Comparison of ENCODE assay signal across 35 cellular contexts in the genomic region with DNA sequence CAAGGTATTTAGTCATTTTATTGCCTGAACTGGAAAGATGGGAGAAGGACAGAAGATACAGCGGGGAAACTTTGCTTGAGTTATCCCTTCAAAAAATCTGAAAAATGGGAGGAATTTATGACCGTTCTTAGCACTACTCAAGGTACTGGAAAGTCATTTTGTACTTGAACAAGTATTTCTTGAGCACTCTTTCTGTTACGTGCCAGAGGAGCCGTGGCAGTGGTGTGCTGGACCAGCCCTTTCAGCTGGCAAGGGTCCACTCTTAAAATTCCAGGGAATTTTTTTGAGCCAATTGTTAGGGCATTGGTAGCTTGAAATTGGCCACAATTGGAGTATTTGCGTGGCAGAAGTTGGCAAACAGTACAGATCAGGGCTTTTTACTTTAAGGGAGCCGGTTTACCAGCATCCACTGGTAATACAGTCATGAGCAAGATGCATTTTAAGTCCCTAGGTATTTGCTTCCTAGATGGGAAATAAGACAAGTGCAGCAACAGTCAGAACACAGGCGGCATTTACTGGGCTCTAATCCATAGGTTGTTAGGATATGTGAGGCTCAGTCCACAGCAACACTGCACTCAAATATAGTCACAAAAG.
"Had no signal": no experiment of that assay in that cellular context is flagged by ENCODE, and none has a peak within 500 bp of the region (broad histone marks: within the 10 kb centered on the region; RNA-seq: fewer than 3 reads in every experiment).

No MANE protein-coding gene starts in this region.

- H3K4me3 Mint-ChIP-seq: activated B cell treated with CpG ODN at 0.5 μM for 24 hours; activated CD4-positive, alpha-beta memory T cell treated with anti-CD3 and anti-CD28 coated beads for 36 hours; activated CD4-positive, alpha-beta T cell treated with anti-CD3 and anti-CD28 coated beads, Interleukin-2, amount 10 ng/mL, durations not matched to agents 24 days and 14 days; activated CD8-positive, alpha-beta T cell treated with anti-CD3 and anti-CD28 coated beads for 36 hours; activated naive CD4-positive, alpha-beta T cell treated with anti-CD3 and anti-CD28 coated beads for 36 hours; activated naive CD8-positive, alpha-beta T cell treated with anti-CD3 and anti-CD28 coated beads for 36 hours; activated T-cell treated with anti-CD3 and anti-CD28 coated beads, Interleukin-2, amount 50 U/mL, for 4 hours; activated T-cell treated with anti-CD3 and anti-CD28 coated beads, Interleukin-2, amount 50 U/mL, for 72 hours; activated T-helper 1 cell treated with anti-CD3 and anti-CD28 coated beads, Interleukin-12 subunit alpha, Interleukin-12 subunit beta, Interleukin-2, Interleukin-4 antibody, amounts not matched to agents 30 ng/mL and 10 ng/mL and 1 ng/mL, durations not matched to agents 14 hours and 24 hours and 36 hours; activated T-helper 17 cell treated with anti-CD3 and anti-CD28 coated beads, Interleukin-2, amount 50 U/mL, for 72 hours; T-helper 1 cell treated with Interleukin-12 subunit alpha and Interleukin-12 subunit beta and Interleukin-4 antibody, amounts not matched to agents 30 μg/mL and 1 μg/mL, for 36 hours; T-helper 2 cell treated with Interferon-gamma antibody and Interleukin-4, amounts not matched to agents 5 μg/mL and 100 μg/mL, for 36 hours had no signal

- H3K4me1 ChIP-seq: adrenal gland, body of pancreas, breast epithelium had no signal

- H3K4me3 ChIP-seq: adrenal gland, body of pancreas, breast epithelium had no signal

- DNase-seq: activated B cell treated with CpG ODN at 0.5 μM for 24 hours; activated CD4-positive, alpha-beta memory T cell treated with anti-CD3 and anti-CD28 coated beads for 36 hours; activated CD4-positive, alpha-beta T cell treated with anti-CD3 and anti-CD28 coated beads for 4 hours; activated CD4-positive, alpha-beta T cell treated with anti-CD3 and anti-CD28 coated beads, Interleukin-2, amount 10 ng/mL, durations not matched to agents 24 days and 14 days; activated CD4-positive, alpha-beta T cell treated with anti-CD3 and anti-CD28 coated beads, Interleukin-2, amount 50 U/mL, for 1 hour; activated CD4-positive, alpha-beta T cell treated with anti-CD3 and anti-CD28 coated beads, Interleukin-2, amount 50 U/mL, for 4 hours; activated CD4-positive, CD25-positive, alpha-beta regulatory T cell treated with anti-CD3 and anti-CD28 coated beads, Interleukin-2, amount 50 U/mL, for 72 hours; activated CD8-positive, alpha-beta memory T cell treated with anti-CD3 and anti-CD28 coated beads, Interleukin-2, amount 50 U/mL, for 4 hours; activated CD8-positive, alpha-beta T cell treated with anti-CD3 and anti-CD28 coated beads for 36 hours; activated effector memory CD4-positive, alpha-beta T cell treated with anti-CD3 and anti-CD28 coated beads, Interleukin-2, amount 50 U/mL, for 16 hours; activated gamma-delta T cell treated with Interleukin-2 at 50 U/mL for 16 hours; activated naive CD4-positive, alpha-beta T cell; activated naive CD4-positive, alpha-beta T cell treated with anti-CD3 and anti-CD28 coated beads for 36 hours; activated naive CD4-positive, alpha-beta T cell treated with anti-CD3 and anti-CD28 coated beads, Interleukin-2, amount 50 U/mL, for 16 hours; activated naive CD8-positive, alpha-beta T cell treated with anti-CD3 and anti-CD28 coated beads for 36 hours; activated T-cell treated with anti-CD3 and anti-CD28 coated beads for 4 hours; activated T-cell treated with anti-CD3 and anti-CD28 coated beads, Interleukin-2, amount 50 U/mL, for 1 hour; activated T-cell treated with anti-CD3 and anti-CD28 coated beads, Interleukin-2, amount 50 U/mL, for 4 hours; activated T-cell treated with anti-CD3 and anti-CD28 coated beads, Interleukin-2, amount 50 U/mL, for 72 hours; adrenal gland; amniotic stem cell; aorta; body of pancreas; brain microvascular endothelial cell; central memory CD4-positive, alpha-beta T cell; T-helper 1 cell; T-helper 2 cell; T-helper 9 cell had no signal

- H3K4me1 Mint-ChIP-seq: activated B cell treated with CpG ODN at 0.5 μM for 24 hours; activated CD4-positive, alpha-beta T cell treated with anti-CD3 and anti-CD28 coated beads, Interleukin-2, amount 10 ng/mL, durations not matched to agents 24 days and 14 days; activated naive CD8-positive, alpha-beta T cell treated with anti-CD3 and anti-CD28 coated beads for 36 hours; activated T-helper 17 cell treated with anti-CD3 and anti-CD28 coated beads, Interleukin-2, amount 50 U/mL, for 72 hours had no signal

- H3K36me3 Mint-ChIP-seq: activated CD4-positive, alpha-beta memory T cell treated with anti-CD3 and anti-CD28 coated beads for 36 hours; activated naive CD4-positive, alpha-beta T cell treated with anti-CD3 and anti-CD28 coated beads, Interleukin-2, amount 50 U/mL, for 72 hours; activated naive CD8-positive, alpha-beta T cell treated with anti-CD3 and anti-CD28 coated beads for 36 hours had no signal

- H3K9me3 Mint-ChIP-seq: activated CD4-positive, alpha-beta memory T cell treated with anti-CD3 and anti-CD28 coated beads for 36 hours; activated CD4-positive, alpha-beta T cell treated with anti-CD3 and anti-CD28 coated beads, Interleukin-2, amount 10 ng/mL, durations not matched to agents 24 days and 14 days; activated CD8-positive, alpha-beta T cell treated with anti-CD3 and anti-CD28 coated beads for 36 hours; activated naive CD4-positive, alpha-beta T cell treated with anti-CD3 and anti-CD28 coated beads, Interleukin-2, amount 50 U/mL, for 72 hours; activated T-cell treated with anti-CD3 and anti-CD28 coated beads, Interleukin-2, amount 50 U/mL, for 4 hours; activated T-cell treated with anti-CD3 and anti-CD28 coated beads, Interleukin-2, amount 50 U/mL, for 72 hours; activated T-helper 1 cell treated with anti-CD3 and anti-CD28 coated beads, Interleukin-12 subunit alpha, Interleukin-12 subunit beta, Interleukin-2, Interleukin-4 antibody, amounts not matched to agents 30 ng/mL and 10 ng/mL and 1 ng/mL, durations not matched to agents 14 hours and 24 hours and 36 hours; activated T-helper 17 cell treated with anti-CD3 and anti-CD28 coated beads, Interleukin-2, amount 50 U/mL, for 72 hours; T-helper 1 cell treated with Interleukin-12 subunit alpha and Interleukin-12 subunit beta and Interleukin-4 antibody, amounts not matched to agents 30 μg/mL and 1 μg/mL, for 36 hours; T-helper 2 cell treated with Interferon-gamma antibody and Interleukin-4, amounts not matched to agents 5 μg/mL and 100 μg/mL, for 36 hours had no signal

- H3K27ac ChIP-seq: adrenal gland, body of pancreas, brain microvascular endothelial cell, breast epithelium, VCaP had no signal

- H3K27ac Mint-ChIP-seq: activated B cell treated with CpG ODN at 0.5 μM for 24 hours; activated CD4-positive, alpha-beta memory T cell treated with anti-CD3 and anti-CD28 coated beads for 36 hours; activated CD4-positive, alpha-beta T cell treated with anti-CD3 and anti-CD28 coated beads, Interleukin-2, amount 10 ng/mL, durations not matched to agents 24 days and 14 days; activated CD8-positive, alpha-beta T cell treated with anti-CD3 and anti-CD28 coated beads for 36 hours; activated naive CD4-positive, alpha-beta T cell treated with anti-CD3 and anti-CD28 coated beads for 36 hours; activated naive CD4-positive, alpha-beta T cell treated with anti-CD3 and anti-CD28 coated beads, Interleukin-2, amount 50 U/mL, for 72 hours; activated naive CD8-positive, alpha-beta T cell treated with anti-CD3 and anti-CD28 coated beads for 36 hours; activated T-cell treated with anti-CD3 and anti-CD28 coated beads, Interleukin-2, amount 50 U/mL, for 72 hours; activated T-helper 1 cell treated with anti-CD3 and anti-CD28 coated beads, Interleukin-12 subunit alpha, Interleukin-12 subunit beta, Interleukin-2, Interleukin-4 antibody, amounts not matched to agents 30 ng/mL and 10 ng/mL and 1 ng/mL, durations not matched to agents 14 hours and 24 hours and 36 hours; activated T-helper 17 cell treated with anti-CD3 and anti-CD28 coated beads, Interleukin-2, amount 50 U/mL, for 72 hours; T-helper 1 cell treated with Interleukin-12 subunit alpha and Interleukin-12 subunit beta and Interleukin-4 antibody, amounts not matched to agents 30 μg/mL and 1 μg/mL, for 36 hours; T-helper 2 cell treated with Interferon-gamma antibody and Interleukin-4, amounts not matched to agents 5 μg/mL and 100 μg/mL, for 36 hours had no signal

- H3K9me3 ChIP-seq: adrenal gland, body of pancreas, breast epithelium had no signal

- H3K27me3 Mint-ChIP-seq: activated B cell treated with CpG ODN at 0.5 μM for 24 hours had no signal

- H3K36me3 ChIP-seq: adrenal gland, brain microvascular endothelial cell, breast epithelium had no signal

- ATAC-seq: activated CD8-positive, alpha-beta T cell treated with anti-CD3 and anti-CD28 coated beads for 36 hours; activated naive CD4-positive, alpha-beta T cell treated with anti-CD3 and anti-CD28 coated beads, Interleukin-2, amount 50 U/mL, for 72 hours; activated T-cell treated with anti-CD3 and anti-CD28 coated beads, Interleukin-2, amount 50 U/mL, for 4 hours; activated T-cell treated with anti-CD3 and anti-CD28 coated beads, Interleukin-2, amount 50 U/mL, for 72 hours; activated T-helper 17 cell treated with anti-CD3 and anti-CD28 coated beads, Interleukin-2, amount 50 U/mL, for 72 hours; body of pancreas had no signal

- H3K27me3 ChIP-seq: adrenal gland, body of pancreas, brain microvascular endothelial cell had no signal
